Comparison of ENCODE assay signal across 10 cellular contexts in the genomic region with DNA sequence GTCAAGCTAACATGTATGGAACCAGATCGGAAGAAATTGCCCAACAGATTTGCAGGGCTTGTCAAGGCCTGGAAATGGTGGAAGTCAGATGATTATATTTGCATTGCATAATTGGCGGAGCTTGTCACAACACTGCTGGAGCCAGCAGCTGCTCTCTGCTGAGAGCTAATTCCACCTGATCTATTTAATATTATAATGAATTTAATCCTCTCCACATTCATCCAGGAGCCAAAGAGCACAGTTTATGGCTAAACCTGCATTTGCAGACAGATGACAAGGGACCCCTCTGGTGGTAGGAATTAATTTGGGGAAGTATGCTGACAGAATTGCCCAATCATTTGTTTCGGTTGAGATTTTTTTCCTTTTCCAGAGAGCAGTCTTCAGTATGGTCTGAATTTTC.
DNase-seq lines count a peak whose midpoint lies in the region; ATAC-seq and TF ChIP-seq lines count a peak whose summit lies in the region.
"Had no signal": no experiment of that assay in that cellular context is flagged by ENCODE, and none has a peak within 500 bp of the region (broad histone marks: within the 10 kb centered on the region; RNA-seq: fewer than 3 reads in every experiment).

No MANE protein-coding gene starts in this region.

- no peak for TF ChIP-seq EP300 in suprapubic skin (IDR thresholded peaks at IDR 0.05)

- no peak overlapping the region for H3K4me3 ChIP-seq in AG04450 (ENCODE audit: low read depth, low read length)
- H3K4me3 ChIP-seq in Panc1 (ENCODE audit: low read depth in 2 of 2, low read length in 2 of 2), result no peak overlapping the region
- H3K4me3 ChIP-seq in suprapubic skin, result no peak overlapping the region
- H3K4me3 ChIP-seq: upper lobe of left lung had no signal

- no TSS peak for BruUV-seq in Panc1 (replicated peaks; lab: Mats Ljungman, UMichigan)

- peak; percentile 55 for TF ChIP-seq CTCF in AG04450 (IDR thresholded peaks at IDR 0.05; ENCODE audit: low read depth, low read length)
- peak; percentile 9; the same call in 1 of the 2 replicates for TF ChIP-seq CTCF in Panc1 (IDR thresholded peaks at IDR 0.05)
- no peak for TF ChIP-seq CTCF in suprapubic skin (IDR thresholded peaks at IDR 0.05)

- DNase-seq in AG04450 (ENCODE audit: low read depth, low spot score) (no peak), LHCN-M2 (ENCODE audit: low read depth) (peak; percentile 1), Panc1 (ENCODE audit: low read depth, low spot score) (no peak), iPS-NIHi11 (ENCODE audit: low spot score) (peak; percentile 45), suprapubic skin (ENCODE audit: low spot score in 2 of 2) (no peak)
- DNase-seq: activated naive CD4-positive, alpha-beta T cell had no signal

- H3K36me3 ChIP-seq in Panc1 (ENCODE audit: control insufficient read depth, insufficient read depth, low read length) (no peaks in the 10 kb centered on the region), suprapubic skin (no peaks in the 10 kb centered on the region)
- H3K36me3 ChIP-seq: upper lobe of left lung had no signal

- POLR2A ChIA-PET in AG04450 (lab: Yijun Ruan, JAX) (no interaction called here), Panc1 (lab: Charles Lee) (no interaction called here)

- CTCF ChIA-PET in AG04450 (lab: Charles Lee), result interaction anchor here (0.7 to 2.7 kb wide), 7 partner anchors 10 to 669 kb away, joined by 3 to 11 read pairs (median 5); no protein-coding TSS in a partner anchor
- CTCF ChIA-PET in Panc1 (lab: Charles Lee), result no interaction called here

- intact Hi-C loops in Panc1 (cut with micrococcal nuclease; ENCODE audit: unreplicated experiment), result no loop called here

- no peak for TF ChIP-seq POLR2A in suprapubic skin (IDR thresholded peaks at IDR 0.05)

- in situ Hi-C loops in Panc1 (cut with HindIII; ENCODE audit: low pct_unique_long_range_greater_than_20kb, low sequenced_read_pairs), result no loop called here

- H3K27ac ChIP-seq in AG04450 (ENCODE audit: low read depth, low read length), result no peak overlapping the region
- no peak overlapping the region for H3K27ac ChIP-seq in Panc1 (ENCODE audit: low read length)
- H3K27ac ChIP-seq in suprapubic skin, result no peak overlapping the region

- H3K4me1 ChIP-seq in Panc1 (ENCODE audit: control insufficient read depth, insufficient read depth, low read length) (no peaks in the 10 kb centered on the region), suprapubic skin (no peaks in the 10 kb centered on the region)

- 37% methylated on average over 3 of the region's 3 CpGs for WGBS in suprapubic skin

- H3K9me3 ChIP-seq in AG04450 (ENCODE audit: control insufficient read depth, insufficient read depth, low read length) (no peaks in the 10 kb centered on the region), Panc1 (ENCODE audit: control insufficient read depth, insufficient read depth, low read depth, low read length) (no peaks in the 10 kb centered on the region), suprapubic skin (no peaks in the 10 kb centered on the region)
- H3K9me3 ChIP-seq: upper lobe of left lung had no signal

- no peak for ATAC-seq in Panc1
- no peak for ATAC-seq in HG03565 (IDR thresholded peaks at IDR 0.05; ENCODE audit: unreplicated experiment)
- no peak for ATAC-seq in GM21717 (IDR thresholded peaks at IDR 0.05; ENCODE audit: unreplicated experiment)
- ATAC-seq in HG02840 (IDR thresholded peaks at IDR 0.05; ENCODE audit: low FRiP score, unreplicated experiment), result no peak

- H3K27me3 ChIP-seq in AG04450 (ENCODE audit: control insufficient read depth, insufficient read depth, low read length), result no peaks in the 10 kb centered on the region
- 0 out of 2 replicates have a peak, but pooled peaks cover 4% of the 10 kb centered on the region for H3K27me3 ChIP-seq in Panc1 (ENCODE audit: control insufficient read depth, insufficient read depth, low read length)
- no peaks in the 10 kb centered on the region for H3K27me3 ChIP-seq in suprapubic skin
- H3K27me3 ChIP-seq: upper lobe of left lung had no signal

Comparison
In these comparisons a context has a peak if more than half of its experiments do, and no peak if none do; other contexts are left out.
1. DNase-seq: peak in LHCN-M2 (single experiment) and iPS-NIHi11 (single experiment); none in AG04450 (single experiment), Panc1 (single experiment) and suprapubic skin (0 of 2).
2. CTCF ChIP-seq: peak in AG04450 (single experiment) and Panc1 (single experiment); none in suprapubic skin (0 of 2).